Comparison of ENCODE assay signal across 9 cellular contexts in genomic region chr3:188439080-188439479, GRCh38.
DNase-seq lines count a peak whose midpoint lies in the region; ATAC-seq and TF ChIP-seq lines count a peak whose summit lies in the region.
"Had no signal": no experiment of that assay in that cellular context is flagged by ENCODE, and none has a peak within 500 bp of the region (broad histone marks: within the 10 kb centered on the region; RNA-seq: fewer than 3 reads in every experiment).

No MANE protein-coding gene starts in this region.

- no peak for TF ChIP-seq CTCF in foreskin keratinocyte (conservative IDR thresholded peaks at IDR 0.05)

- H3K27ac ChIP-seq in foreskin keratinocyte: no peak overlapping the region
- H3K27ac ChIP-seq: SK-N-MC had no signal

- peaks cover 34 to 70% of the 10 kb centered on the region in 2 donors for H3K4me1 Mint-ChIP-seq in effector memory CD8-positive, alpha-beta T cell (ENCODE audit: low read depth in 2 of 2)
- peaks cover 62% of the 10 kb centered on the region for H3K4me1 Mint-ChIP-seq in stimulated activated effector memory CD8-positive, alpha-beta T cell treated with anti-CD3 and anti-CD28 coated beads, Interleukin-12 subunit alpha, Interleukin-12 subunit beta, amount 100 ng/mL, for 72 hours

- peak overlapping the region; percentile 34 to 64 for H3K27ac Mint-ChIP-seq in effector memory CD8-positive, alpha-beta T cell
- H3K27ac Mint-ChIP-seq in stimulated activated effector memory CD8-positive, alpha-beta T cell treated with anti-CD3 and anti-CD28 coated beads, Interleukin-12 subunit alpha, Interleukin-12 subunit beta, amount 100 ng/mL, for 72 hours: peak overlapping the region; percentile 91

- peak; percentile 4 for DNase-seq in OCI-M1 (lab: John Stamatoyannopoulos, UW)
- DNase-seq in effector memory CD8-positive, alpha-beta T cell: peak in 2 of 3 experiments; percentile 12 to 18
- peak; percentile 6 to 58 for DNase-seq in stimulated activated effector memory CD8-positive, alpha-beta T cell treated with anti-CD3 and anti-CD28 coated beads, Interleukin-12 subunit alpha, Interleukin-12 subunit beta, amount 100 ng/mL, for 72 hours (ENCODE audit: low spot score in 2 of 2)
- DNase-seq in foreskin keratinocyte: no peak
- no peak for DNase-seq in T-helper 9 cell
- no peak for DNase-seq in HuH-7.5 (ENCODE audit: low spot score)

- H3K27me3 Mint-ChIP-seq in effector memory CD8-positive, alpha-beta T cell: no peaks in the 10 kb centered on the region

- H3K4me1 ChIP-seq in foreskin keratinocyte: peaks cover 5% of the 10 kb centered on the region

- no peaks in the 10 kb centered on the region for H3K27me3 ChIP-seq in foreskin keratinocyte

- ATAC-seq in GM18907 (IDR thresholded peaks at IDR 0.05; ENCODE audit: unreplicated experiment) (peak; percentile 97), HG02884 (IDR thresholded peaks at IDR 0.05; ENCODE audit: unreplicated experiment) (peak; percentile 86), foreskin keratinocyte (no peak)
- peak; percentile 91 for ATAC-seq in effector memory CD8-positive, alpha-beta T cell (replicated peaks)
- ATAC-seq in stimulated activated effector memory CD8-positive, alpha-beta T cell treated with anti-CD3 and anti-CD28 coated beads, Interleukin-12 subunit alpha, Interleukin-12 subunit beta, amount 100 ng/mL, for 72 hours: peak; percentile 92

- H3K36me3 Mint-ChIP-seq in effector memory CD8-positive, alpha-beta T cell (ENCODE audit: insufficient read depth): no peaks in the 10 kb centered on the region
- peaks cover 9% of the 10 kb centered on the region for H3K36me3 Mint-ChIP-seq in stimulated activated effector memory CD8-positive, alpha-beta T cell treated with anti-CD3 and anti-CD28 coated beads, Interleukin-12 subunit alpha, Interleukin-12 subunit beta, amount 100 ng/mL, for 72 hours

- H3K9me3 Mint-ChIP-seq in effector memory CD8-positive, alpha-beta T cell: no peaks in the 10 kb centered on the region
- no peaks in the 10 kb centered on the region for H3K9me3 Mint-ChIP-seq in stimulated activated effector memory CD8-positive, alpha-beta T cell treated with anti-CD3 and anti-CD28 coated beads, Interleukin-12 subunit alpha, Interleukin-12 subunit beta, amount 100 ng/mL, for 72 hours

- H3K4me3 Mint-ChIP-seq in effector memory CD8-positive, alpha-beta T cell: peak overlapping the region; percentile 22 to 62
- peak overlapping the region; percentile 54 for H3K4me3 Mint-ChIP-seq in stimulated activated effector memory CD8-positive, alpha-beta T cell treated with anti-CD3 and anti-CD28 coated beads, Interleukin-12 subunit alpha, Interleukin-12 subunit beta, amount 100 ng/mL, for 72 hours

Comparison
In these comparisons a context has a peak if more than half of its experiments do, and no peak if none do; other contexts are left out.
1. DNase-seq: peak in OCI-M1 (single experiment), effector memory CD8-positive, alpha-beta T cell (2 of 3) and stimulated activated effector memory CD8-positive, alpha-beta T cell treated with anti-CD3 and anti-CD28 coated beads, Interleukin-12 subunit alpha, Interleukin-12 subunit beta, amount 100 ng/mL, for 72 hours (2 of 2); none in foreskin keratinocyte (0 of 2), T-helper 9 cell (single experiment) and HuH-7.5 (single experiment).